28 cellular contexts compared by ENCODE assay signal in the genomic region with DNA sequence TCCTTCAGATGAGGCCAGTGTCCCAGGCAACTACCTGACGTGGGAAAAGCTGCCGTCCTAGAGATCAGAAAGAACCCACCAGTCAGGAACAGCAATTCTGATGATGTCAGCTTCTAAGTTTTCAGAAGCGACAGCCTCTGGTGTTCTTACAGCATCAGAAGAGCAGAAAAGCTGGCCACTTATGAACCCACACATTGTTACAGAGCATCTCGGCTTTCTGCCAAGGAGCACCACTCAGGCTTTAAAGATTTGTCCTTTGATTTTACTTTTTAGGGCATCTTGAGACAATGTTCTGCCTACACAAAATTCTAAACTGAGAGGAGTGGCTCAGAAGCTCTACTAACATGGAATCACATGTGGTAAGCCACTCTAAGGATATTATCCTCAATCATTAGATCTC. TPM values are rescaled to one million over a fixed set of nuclear protein-coding genes. Genes with fewer than 3 reads are reported as not detected.
"Had no signal": no experiment of that assay in that cellular context is flagged by ENCODE, and none has a peak within 500 bp of the region (broad histone marks: within the 10 kb centered on the region; RNA-seq: fewer than 3 reads in every experiment).

No MANE protein-coding gene starts in this region.

- H3K9me3 ChIP-seq: adrenal gland, SJCRH30, SK-N-SH had no signal

- DNase-seq: activated CD4-positive, alpha-beta T cell treated with anti-CD3 and anti-CD28 coated beads for 36 hours; activated CD4-positive, alpha-beta T cell treated with anti-CD3 and anti-CD28 coated beads, Interleukin-2, amount 50 U/mL, for 1 hour; activated CD4-positive, CD25-positive, alpha-beta regulatory T cell; activated CD8-positive, alpha-beta memory T cell treated with anti-CD3 and anti-CD28 coated beads, Interleukin-2, amount 50 U/mL, for 4 hours; activated CD8-positive, alpha-beta T cell treated with anti-CD3 and anti-CD28 coated beads for 36 hours; activated gamma-delta T cell treated with Interleukin-2 at 50 U/mL for 16 hours; activated naive CD4-positive, alpha-beta T cell treated with anti-CD3 and anti-CD28 coated beads, Interleukin-2, amount 10 ng/mL, durations not matched to agents 7 days and 5 days; activated naive CD8-positive, alpha-beta T cell treated with anti-CD3 and anti-CD28 coated beads for 36 hours; activated T-cell treated with anti-CD3 and anti-CD28 coated beads, Interleukin-2, amount 50 U/mL, for 72 hours; adrenal gland; anterior cingulate cortex; cerebellar nuclear complex; MG63; MV-4-11; NCI-H1092 treated with DMSO at 0.1 percent for 48 hours; NCI-H1417 treated with DMSO at 0.1 percent for 48 hours; NCI-H1694; NCI-H2029; NCI-H2171 treated with DMSO at 0.1 percent for 48 hours; NCI-H226; NCI-H82; SJCRH30; SK-N-SH; T-helper 1 cell had no signal

- H3K27ac Mint-ChIP-seq: activated CD4-positive, alpha-beta T cell treated with anti-CD3 and anti-CD28 coated beads for 36 hours; activated CD8-positive, alpha-beta T cell treated with anti-CD3 and anti-CD28 coated beads for 36 hours; activated naive CD4-positive, alpha-beta T cell treated with anti-CD3 and anti-CD28 coated beads, Interleukin-2, amount 10 ng/mL, durations not matched to agents 7 days and 5 days; activated naive CD8-positive, alpha-beta T cell treated with anti-CD3 and anti-CD28 coated beads for 36 hours; activated T-cell treated with anti-CD3 and anti-CD28 coated beads, Interleukin-2, amount 50 U/mL, for 72 hours; activated T-helper 2 cell treated with anti-CD3 and anti-CD28 coated beads, Interferon-gamma antibody, Interleukin-2, Interleukin-4, amounts not matched to agents 10 μg/mL and 5 μg/mL and 100 μg/mL, durations not matched to agents 14 hours and 24 hours and 36 hours had no signal

- H3K4me2 ChIP-seq: SK-N-SH had no signal

- H3K27ac ChIP-seq: adrenal gland, SJCRH30, VCaP had no signal

- ATAC-seq: activated CD4-positive, alpha-beta T cell treated with anti-CD3 and anti-CD28 coated beads for 36 hours; activated CD8-positive, alpha-beta T cell treated with anti-CD3 and anti-CD28 coated beads for 36 hours; activated T-cell treated with anti-CD3 and anti-CD28 coated beads, Interleukin-2, amount 50 U/mL, for 72 hours; Right ventricle myocardium inferior had no signal

- H3K9ac ChIP-seq: SK-N-SH had no signal

- H3K4me3 ChIP-seq: adrenal gland, MG63, SJCRH30 had no signal

- H3K27me3 ChIP-seq: adrenal gland, MG63, SJCRH30 had no signal

- H3K36me3 Mint-ChIP-seq: activated naive CD4-positive, alpha-beta T cell treated with anti-CD3 and anti-CD28 coated beads, Interleukin-2, amount 10 ng/mL, durations not matched to agents 7 days and 5 days; activated naive CD8-positive, alpha-beta T cell treated with anti-CD3 and anti-CD28 coated beads for 36 hours had no signal

- H3K9me3 Mint-ChIP-seq: activated CD8-positive, alpha-beta T cell treated with anti-CD3 and anti-CD28 coated beads for 36 hours; activated naive CD4-positive, alpha-beta T cell treated with anti-CD3 and anti-CD28 coated beads, Interleukin-2, amount 10 ng/mL, durations not matched to agents 7 days and 5 days; activated naive CD8-positive, alpha-beta T cell treated with anti-CD3 and anti-CD28 coated beads for 36 hours; activated T-helper 2 cell treated with anti-CD3 and anti-CD28 coated beads, Interferon-gamma antibody, Interleukin-2, Interleukin-4, amounts not matched to agents 10 μg/mL and 5 μg/mL and 100 μg/mL, durations not matched to agents 14 hours and 24 hours and 36 hours had no signal

- H3K36me3 ChIP-seq: adrenal gland, MG63, SJCRH30 had no signal

- H3K4me3 Mint-ChIP-seq: activated CD4-positive, alpha-beta T cell treated with anti-CD3 and anti-CD28 coated beads for 36 hours; activated CD8-positive, alpha-beta T cell treated with anti-CD3 and anti-CD28 coated beads for 36 hours; activated naive CD4-positive, alpha-beta T cell treated with anti-CD3 and anti-CD28 coated beads, Interleukin-2, amount 10 ng/mL, durations not matched to agents 7 days and 5 days; activated naive CD8-positive, alpha-beta T cell treated with anti-CD3 and anti-CD28 coated beads for 36 hours; activated T-cell treated with anti-CD3 and anti-CD28 coated beads, Interleukin-2, amount 50 U/mL, for 72 hours had no signal

- H3K4me1 Mint-ChIP-seq: activated CD4-positive, alpha-beta T cell treated with anti-CD3 and anti-CD28 coated beads for 36 hours; activated naive CD4-positive, alpha-beta T cell treated with anti-CD3 and anti-CD28 coated beads, Interleukin-2, amount 10 ng/mL, durations not matched to agents 7 days and 5 days; activated naive CD8-positive, alpha-beta T cell treated with anti-CD3 and anti-CD28 coated beads for 36 hours had no signal

RNA-seq across cellular contexts. Expression of a gene that starts 49.7 kb away (rescaled TPM):
- total RNA-seq: NCI-H460 had no signal
